8 cellular contexts compared by ENCODE assay signal in the genomic region with DNA sequence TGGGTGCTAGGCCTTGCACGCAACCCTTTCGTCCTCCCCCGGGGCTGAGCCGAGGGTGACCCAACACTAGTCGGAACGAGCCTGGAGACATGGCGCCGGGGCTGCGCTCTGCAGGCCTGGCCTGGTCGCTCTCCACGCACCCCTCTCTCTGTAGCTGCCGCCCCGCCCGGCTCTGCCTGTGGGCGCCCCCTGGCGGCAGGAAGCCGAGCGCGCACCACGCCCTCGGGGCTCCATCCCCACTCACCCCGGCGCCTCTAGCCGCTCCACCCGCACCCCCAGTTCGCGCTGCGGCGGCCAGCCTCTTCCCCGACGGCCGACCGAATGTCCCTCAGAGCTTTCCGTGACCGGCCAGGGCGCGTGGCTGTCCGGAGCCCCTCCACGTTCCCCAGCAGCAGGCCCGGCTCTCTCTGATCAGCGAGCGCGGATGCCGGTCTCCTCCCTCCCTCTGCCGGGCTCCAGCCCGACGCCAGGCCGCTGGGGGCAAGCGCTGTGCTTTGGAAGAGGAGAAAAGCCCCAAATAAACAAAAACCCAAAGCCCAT. TPM values are rescaled to one million over a fixed set of nuclear protein-coding genes. Genes with fewer than 3 reads are reported as not detected.
DNase-seq lines count a peak whose midpoint lies in the region; ATAC-seq and TF ChIP-seq lines count a peak whose summit lies in the region.

No MANE protein-coding gene starts in this region.

- no peak overlapping the region for H3K27ac Mint-ChIP-seq in neural progenitor cell

- no peaks in the 10 kb centered on the region for H4K20me1 ChIP-seq in OCI-LY1 (ENCODE audit: insufficient read depth, low read length)
- peaks cover 39% of the 10 kb centered on the region for H4K20me1 ChIP-seq in neural progenitor cell (ENCODE audit: low read depth)

- H3K4me1 ChIP-seq in OCI-LY1 (ENCODE audit: insufficient read depth, low read length, severe bottlenecking) (no peaks in the 10 kb centered on the region), neural progenitor cell (peaks cover 30% of the 10 kb centered on the region), suprapubic skin (peaks cover 44% of the 10 kb centered on the region)

- peak overlapping the region; percentile 78 for H3K4me3 Mint-ChIP-seq in neural progenitor cell

- DNase-seq in AG08396 (ENCODE audit: low spot score), result peak; percentile 89
- DNase-seq in activated T-helper 1 cell treated with anti-CD3 and anti-CD28 coated beads, Interleukin-2, amount 50 U/mL, for 16 hours (ENCODE audit: low read depth in 1 of 2, low spot score in 1 of 2), result peak; percentile 26 to 55
- DNase-seq in fibroblast of the conjunctiva (ENCODE audit: low read depth), result peak; percentile 5
- peak; percentile 88 for DNase-seq in neural progenitor cell (ENCODE audit: low spot score)
- DNase-seq in suprapubic skin (ENCODE audit: low spot score in 2 of 2), result peak; percentile 75 to 82

- peak; percentile 71 for TF ChIP-seq CTCF in OCI-LY1 (IDR thresholded peaks at IDR 0.05; ENCODE audit: low read length)
- peak; percentile 93 for TF ChIP-seq CTCF in neural progenitor cell (IDR thresholded peaks at IDR 0.05)
- TF ChIP-seq CTCF in suprapubic skin (IDR thresholded peaks at IDR 0.05), result peak; percentile 41 to 95

- peak; percentile 61 for ATAC-seq in GM18873 (IDR thresholded peaks at IDR 0.05; ENCODE audit: low FRiP score, unreplicated experiment)
- peak; percentile 80 for ATAC-seq in HG03108 (IDR thresholded peaks at IDR 0.05; ENCODE audit: unreplicated experiment)

- H3K9me3 Mint-ChIP-seq in neural progenitor cell, result no peaks in the 10 kb centered on the region

- WGBS in suprapubic skin, result 0% methylated on average over 3 of the region's 49 CpGs

- H3K36me3 Mint-ChIP-seq in neural progenitor cell, result no peaks in the 10 kb centered on the region

- no peak overlapping the region for H3K4me3 ChIP-seq in OCI-LY1 (ENCODE audit: low read depth, low read length, poor library complexity, severe bottlenecking)
- peak overlapping the region; percentile 56 for H3K4me3 ChIP-seq in neural progenitor cell
- H3K4me3 ChIP-seq in suprapubic skin, result peak overlapping the region; percentile 31

- no peak overlapping the region for H3K9ac ChIP-seq in OCI-LY1 (ENCODE audit: low read length)
- no peak overlapping the region for H3K9ac ChIP-seq in neural progenitor cell

- no peaks in the 10 kb centered on the region for H3K9me2 ChIP-seq in OCI-LY1 (ENCODE audit: low read depth, low read length)

- H3K4me2 ChIP-seq in OCI-LY1 (ENCODE audit: low read length) (peak overlapping the region; percentile 38; the same call in 1 of the 2 replicates), neural progenitor cell (peak overlapping the region; percentile 87)

- no peak for TF ChIP-seq EP300 in suprapubic skin (IDR thresholded peaks at IDR 0.05)

- H3K9me3 ChIP-seq in OCI-LY1 (ENCODE audit: low read length) (no peaks in the 10 kb centered on the region), neural progenitor cell (ENCODE audit: low read depth) (no peaks in the 10 kb centered on the region), suprapubic skin (no peaks in the 10 kb centered on the region)

- H3F3A ChIP-seq in OCI-LY1 (ENCODE audit: insufficient read depth, low read length) (no peaks in the 10 kb centered on the region), neural progenitor cell (ENCODE audit: low read depth) (peaks cover 35% of the 10 kb centered on the region)

- H3K4me1 Mint-ChIP-seq in neural progenitor cell, result peaks cover 17% of the 10 kb centered on the region

- H3K27me3 Mint-ChIP-seq in neural progenitor cell (ENCODE audit: insufficient read depth, low read depth), result peaks cover 81% of the 10 kb centered on the region

- H2AFZ ChIP-seq in OCI-LY1 (ENCODE audit: low read length), result no peak overlapping the region
- H2AFZ ChIP-seq in neural progenitor cell (replicated peaks), result peak overlapping the region; percentile 79

- no peaks in the 10 kb centered on the region for H3K79me2 ChIP-seq in OCI-LY1 (ENCODE audit: insufficient read depth, low read length)
- H3K79me2 ChIP-seq in neural progenitor cell (ENCODE audit: low read depth), result no peaks in the 10 kb centered on the region

- H3K27me3 ChIP-seq in OCI-LY1 (ENCODE audit: insufficient read depth, low read length) (no peaks in the 10 kb centered on the region), neural progenitor cell (peaks cover 100% of the 10 kb centered on the region), suprapubic skin (peaks cover 100% of the 10 kb centered on the region)

- H3K36me3 ChIP-seq in OCI-LY1 (ENCODE audit: insufficient read depth, low read length), result no peaks in the 10 kb centered on the region
- no peaks in the 10 kb centered on the region for H3K36me3 ChIP-seq in neural progenitor cell
- no peaks in the 10 kb centered on the region for H3K36me3 ChIP-seq in suprapubic skin

- H3K27ac ChIP-seq in OCI-LY1 (ENCODE audit: low read depth, low read length, poor library complexity, severe bottlenecking) (no peak overlapping the region), neural progenitor cell (no peak overlapping the region), suprapubic skin (no peak overlapping the region)

- no peak for TF ChIP-seq POLR2A in suprapubic skin (IDR thresholded peaks at IDR 0.05)

RNA-seq across cellular contexts. Expression of a gene that starts 29.1 kb away (rescaled TPM):
- total RNA-seq in neural progenitor cell (ENCODE audit: low replicate concordance) (not detected in 2 replicates), suprapubic skin (not detected)

RNA-seq across cellular contexts. Expression of a gene that starts 30.1 kb away (rescaled TPM):
- total RNA-seq in neural progenitor cell (ENCODE audit: low replicate concordance) (0.25 TPM in 1 of 2 replicates, not detected in the other), suprapubic skin (not detected)

Comparison
In these comparisons a context has a peak if more than half of its experiments do, and no peak if none do; other contexts are left out.
1. DNase-seq: peak in every context shown above with its lines; median percentile 89 in AG08396; 88 in neural progenitor cell; 78 in suprapubic skin; 40 in activated T-helper 1 cell treated with anti-CD3 and anti-CD28 coated beads, Interleukin-2, amount 50 U/mL, for 16 hours; 5 in fibroblast of the conjunctiva.